8 cellular contexts compared by ENCODE assay signal in the genomic region with DNA sequence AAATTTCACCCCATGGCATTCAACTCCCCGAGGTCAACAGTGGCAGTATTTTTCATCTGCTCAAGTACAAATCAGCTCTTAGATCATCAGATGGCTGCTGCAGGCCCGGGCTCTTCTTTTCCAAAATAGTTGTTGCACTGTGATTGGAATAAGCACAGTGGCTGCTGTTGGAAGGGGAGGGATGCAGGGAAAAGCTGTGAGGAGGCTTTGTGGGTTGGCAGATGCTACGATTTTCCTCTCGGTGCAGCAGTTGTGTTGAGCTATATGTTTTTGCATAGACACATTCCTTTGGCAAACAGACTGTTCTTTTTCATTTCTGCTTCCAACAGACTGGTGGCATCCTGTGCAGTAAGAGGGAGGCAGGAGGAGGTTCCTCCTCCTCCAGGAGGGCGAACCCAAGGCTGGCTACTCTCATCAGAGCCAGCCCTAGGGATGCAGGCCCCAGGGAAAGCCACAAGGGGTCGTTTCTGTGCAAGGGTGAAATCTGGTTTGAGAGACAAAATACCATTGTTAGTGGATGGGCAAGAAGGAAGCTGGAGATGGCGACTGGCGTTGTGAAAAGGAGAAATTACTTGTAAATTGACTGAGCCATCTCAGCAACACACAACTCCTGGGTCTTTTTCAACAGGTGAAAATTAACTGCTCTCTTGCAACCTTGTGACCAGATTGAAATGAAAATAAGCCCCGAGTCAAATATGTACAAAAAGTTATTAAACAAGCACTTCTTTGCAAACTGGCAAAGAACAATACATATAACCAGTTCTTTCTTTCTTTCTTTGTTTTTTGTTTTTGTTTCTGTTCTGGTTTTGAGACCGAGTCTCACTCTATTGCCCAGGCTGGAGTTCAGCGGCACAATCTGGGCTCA. TPM values are rescaled to one million over a fixed set of nuclear protein-coding genes. Genes with fewer than 3 reads are reported as not detected.
DNase-seq lines count a peak whose midpoint lies in the region; FAIRE-seq and TF ChIP-seq lines count a peak whose summit lies in the region.

No MANE protein-coding gene starts in this region.

- FAIRE-seq in urothelium cell line (lab: Jason Lieb, UNC): no peak

- no peaks in the 10 kb centered on the region for H3K79me2 ChIP-seq in Karpas-422 (ENCODE audit: low read length)

- H3K27me3 ChIP-seq in Karpas-422 (ENCODE audit: low read length): no peaks in the 10 kb centered on the region

- no peak overlapping the region for H3K4me2 ChIP-seq in Karpas-422 (ENCODE audit: low read depth, low read length, poor library complexity, severe bottlenecking)

- TF ChIP-seq CTCF in 22Rv1 (IDR thresholded peaks at IDR 0.05): peak; percentile 60
- peak; percentile 81 for TF ChIP-seq CTCF in GM12874 (IDR thresholded peaks at IDR 0.05; ENCODE audit: insufficient read depth, low read depth, low read length)
- TF ChIP-seq CTCF in glutamatergic neuron (IDR thresholded peaks at IDR 0.05; ENCODE audit: partially characterized antibody, unreplicated experiment): peak; percentile 65
- peak; percentile 76 for TF ChIP-seq CTCF in progenitor cell of endocrine pancreas (IDR thresholded peaks at IDR 0.05; ENCODE audit: unreplicated experiment)

- no peak overlapping the region for H2AFZ ChIP-seq in Karpas-422 (ENCODE audit: low read length)

- peak; percentile 75 for DNase-seq in Karpas-422
- peak; percentile 80 for DNase-seq in SKM-1 treated with dmso at 0.1 percent for 144 hours (lab: John Stamatoyannopoulos, UW; ENCODE audit: unreplicated experiment)
- peak; percentile 71 for DNase-seq in activated naive CD4-positive, alpha-beta T cell treated with anti-CD3 and anti-CD28 coated beads, Interleukin-2, amount 50 U/mL, for 16 hours
- peak; percentile 75 for DNase-seq in glutamatergic neuron
- peak; percentile 53 for DNase-seq in progenitor cell of endocrine pancreas (ENCODE audit: low spot score, unreplicated experiment)
- peak; percentile 74 for DNase-seq in urothelium cell line (ENCODE audit: low spot score)

- no peaks in the 10 kb centered on the region for H3K9me2 ChIP-seq in Karpas-422 (replicated peaks; ENCODE audit: insufficient read depth, low read length)

- H3K27ac ChIP-seq in 22Rv1 (no peak overlapping the region), Karpas-422 (ENCODE audit: low read length) (no peak overlapping the region)

- no peaks in the 10 kb centered on the region for H3K9me3 ChIP-seq in Karpas-422 (ENCODE audit: low read length)

- H3K36me3 ChIP-seq in Karpas-422 (ENCODE audit: insufficient read depth, low read length): no peaks in the 10 kb centered on the region

- H4K20me1 ChIP-seq in Karpas-422 (ENCODE audit: insufficient read depth, low read depth, low read length): no peaks in the 10 kb centered on the region

- H3K27ac Mint-ChIP-seq in glutamatergic neuron (ENCODE audit: unreplicated experiment) (no peak overlapping the region), progenitor cell of endocrine pancreas (no peak overlapping the region)

- H3K27me3 Mint-ChIP-seq in glutamatergic neuron (ENCODE audit: unreplicated experiment): no peaks in the 10 kb centered on the region
- H3K27me3 Mint-ChIP-seq in progenitor cell of endocrine pancreas: peaks cover 13% of the 10 kb centered on the region

- H3K4me3 ChIP-seq in Karpas-422 (ENCODE audit: low read length): no peak overlapping the region

- H3K9me3 Mint-ChIP-seq in glutamatergic neuron (ENCODE audit: unreplicated experiment): no peaks in the 10 kb centered on the region
- H3K9me3 Mint-ChIP-seq in progenitor cell of endocrine pancreas (ENCODE audit: low read depth): no peaks in the 10 kb centered on the region

- H3K4me3 Mint-ChIP-seq in glutamatergic neuron (ENCODE audit: unreplicated experiment): no peak overlapping the region
- no peak overlapping the region for H3K4me3 Mint-ChIP-seq in progenitor cell of endocrine pancreas (ENCODE audit: low read depth)

- no peak overlapping the region for H3K9ac ChIP-seq in Karpas-422 (ENCODE audit: low read length)

- H3K4me1 ChIP-seq in Karpas-422 (ENCODE audit: low read length): no peaks in the 10 kb centered on the region

- H3K36me3 Mint-ChIP-seq in glutamatergic neuron (ENCODE audit: unreplicated experiment) (no peaks in the 10 kb centered on the region), progenitor cell of endocrine pancreas (ENCODE audit: insufficient read depth) (no peaks in the 10 kb centered on the region)

- H3K4me1 Mint-ChIP-seq in glutamatergic neuron (ENCODE audit: low read depth, unreplicated experiment) (peaks cover 3% of the 10 kb centered on the region), progenitor cell of endocrine pancreas (ENCODE audit: low read depth) (no peaks in the 10 kb centered on the region)

RNA-seq across cellular contexts. Expression of gene UBASH3B, which starts 26.6 kb away (rescaled TPM):
- total RNA-seq in Karpas-422 (2014; rRNA removed; shearing (Covaris generic); ENCODE audit: low replicate concordance): 3.9 and 9.0 TPM in 2 replicates
- 6.7 TPM for total RNA-seq in glutamatergic neuron (ENCODE audit: unreplicated experiment)
- total RNA-seq in progenitor cell of endocrine pancreas: 2.4 and 4.9 TPM in 2 replicates
